In genomic region chr15:85331666-85332261, GRCh38 we compare ENCODE assay signal across 8 cellular contexts. TPM values are rescaled to one million over a fixed set of nuclear protein-coding genes. Genes with fewer than 3 reads are reported as not detected.
A peak's percentile ranks its signal among the peaks of the same experiment; 100 is the strongest.
DNase-seq lines count a peak whose midpoint lies in the region; ATAC-seq and TF ChIP-seq lines count a peak whose summit lies in the region.

No MANE protein-coding gene starts in this region.

- peak overlapping the region; percentile 89 to 96 (median 92) for H3K27ac Mint-ChIP-seq in CD4-positive, CD25-positive, alpha-beta regulatory T cell
- peak overlapping the region; percentile 55 to 91 for H3K27ac Mint-ChIP-seq in natural killer cell

- H3K9me3 Mint-ChIP-seq in CD4-positive, CD25-positive, alpha-beta regulatory T cell: no peaks in the 10 kb centered on the region
- no peaks in the 10 kb centered on the region for H3K9me3 Mint-ChIP-seq in natural killer cell

- H3K27me3 ChIP-seq in CD4-positive, CD25-positive, alpha-beta regulatory T cell (ENCODE audit: control insufficient read depth, insufficient read depth, low read length): no peaks in the 10 kb centered on the region
- no peaks in the 10 kb centered on the region for H3K27me3 ChIP-seq in breast epithelium

- H3K9me3 ChIP-seq in CD4-positive, CD25-positive, alpha-beta regulatory T cell (ENCODE audit: control insufficient read depth in 2 of 2, low read length in 2 of 2): no peaks in the 10 kb centered on the region
- H3K9me3 ChIP-seq in breast epithelium: no peaks in the 10 kb centered on the region

- TF ChIP-seq POLR2A in breast epithelium (IDR thresholded peaks at IDR 0.05): no peak

- no peaks in the 10 kb centered on the region for H3K36me3 Mint-ChIP-seq in CD4-positive, CD25-positive, alpha-beta regulatory T cell
- H3K36me3 Mint-ChIP-seq in natural killer cell: no peaks in the 10 kb centered on the region

- peak overlapping the region; percentile 65 for H3K27ac ChIP-seq in CD4-positive, CD25-positive, alpha-beta regulatory T cell (ENCODE audit: insufficient read depth, low read length, poor library complexity, severe bottlenecking)
- peak overlapping the region; percentile 75 to 87 for H3K27ac ChIP-seq in breast epithelium

- H3K4me3 ChIP-seq in CD4-positive, CD25-positive, alpha-beta regulatory T cell (ENCODE audit: low read depth, low read length): peak overlapping the region; percentile 93
- no peak overlapping the region for H3K4me3 ChIP-seq in breast epithelium

- peaks cover 21 to 42% (median 36%) of the 10 kb centered on the region in 4 donors for H3K4me1 Mint-ChIP-seq in CD4-positive, CD25-positive, alpha-beta regulatory T cell
- peaks cover 24 to 27% of the 10 kb centered on the region in 2 donors for H3K4me1 Mint-ChIP-seq in natural killer cell

- DNase-seq in CD4-positive, CD25-positive, alpha-beta regulatory T cell: no peak
- DNase-seq in breast epithelium (ENCODE audit: low spot score in 2 of 2) (no peak), natural killer cell (no peak), AML-193 (lab: John Stamatoyannopoulos, UW) (no peak), UCSD-AML1 (lab: John Stamatoyannopoulos, UW; ENCODE audit: unreplicated experiment) (no peak), NCI-H1694 treated with DMSO at 0.1 percent for 48 hours (lab: John Stamatoyannopoulos, UW) (no peak), C1 segment of cervical spinal cord (lab: John Stamatoyannopoulos, UW) (no peak)

- no peaks in the 10 kb centered on the region for H3K27me3 Mint-ChIP-seq in CD4-positive, CD25-positive, alpha-beta regulatory T cell
- no peaks in the 10 kb centered on the region for H3K27me3 Mint-ChIP-seq in natural killer cell (ENCODE audit: low read depth in 2 of 2)

- peaks cover 35% of the 10 kb centered on the region for H3K4me1 ChIP-seq in CD4-positive, CD25-positive, alpha-beta regulatory T cell (ENCODE audit: control insufficient read depth, insufficient read depth, low read length, poor library complexity, severe bottlenecking)
- peaks cover 0 to 4% of the 10 kb centered on the region in 2 donors for H3K4me1 ChIP-seq in breast epithelium

- intact Hi-C loops in breast epithelium (cut with DNase I; ENCODE audit: low total_unique reads) (no loop called here), natural killer cell (cut with micrococcal nuclease) (loop anchor here (1.0 kb wide), 1 partner anchor 83 kb away; no protein-coding TSS in a partner anchor)

- TF ChIP-seq CTCF in breast epithelium (IDR thresholded peaks at IDR 0.05) (no peak), natural killer cell (IDR thresholded peaks at IDR 0.05) (no peak)

- no peak for ATAC-seq in CD4-positive, CD25-positive, alpha-beta regulatory T cell (ENCODE audit: low read depth in 2 of 2)
- ATAC-seq in HG02759 (IDR thresholded peaks at IDR 0.05; ENCODE audit: unreplicated experiment): peak; percentile 1
- ATAC-seq in natural killer cell: no peak

- peak overlapping the region in 1 of 4 donors; percentile 93 for H3K4me3 Mint-ChIP-seq in CD4-positive, CD25-positive, alpha-beta regulatory T cell
- peak overlapping the region; percentile 95 for H3K4me3 Mint-ChIP-seq in natural killer cell

- H3K36me3 ChIP-seq in CD4-positive, CD25-positive, alpha-beta regulatory T cell (ENCODE audit: control insufficient read depth, insufficient read depth, low read length): no peaks in the 10 kb centered on the region
- H3K36me3 ChIP-seq in breast epithelium: no peaks in the 10 kb centered on the region

RNA-seq across cellular contexts. Expression of gene AKAP13, which starts 48.6 kb away (rescaled TPM):
- total RNA-seq in CD4-positive, CD25-positive, alpha-beta regulatory T cell: 482 TPM
- 100 to 1,000 TPM; 106 to 121 (median 109) TPM for polyA plus RNA-seq in CD4-positive, CD25-positive, alpha-beta regulatory T cell
- total RNA-seq in breast epithelium: 100 to 1,000 TPM; 198 to 331 (median 259) TPM
- 100 to 1,000 TPM; 573 to 661 (median 647) TPM for total RNA-seq in natural killer cell
